Comparison of ENCODE assay signal across 8 cellular contexts in the genomic region with DNA sequence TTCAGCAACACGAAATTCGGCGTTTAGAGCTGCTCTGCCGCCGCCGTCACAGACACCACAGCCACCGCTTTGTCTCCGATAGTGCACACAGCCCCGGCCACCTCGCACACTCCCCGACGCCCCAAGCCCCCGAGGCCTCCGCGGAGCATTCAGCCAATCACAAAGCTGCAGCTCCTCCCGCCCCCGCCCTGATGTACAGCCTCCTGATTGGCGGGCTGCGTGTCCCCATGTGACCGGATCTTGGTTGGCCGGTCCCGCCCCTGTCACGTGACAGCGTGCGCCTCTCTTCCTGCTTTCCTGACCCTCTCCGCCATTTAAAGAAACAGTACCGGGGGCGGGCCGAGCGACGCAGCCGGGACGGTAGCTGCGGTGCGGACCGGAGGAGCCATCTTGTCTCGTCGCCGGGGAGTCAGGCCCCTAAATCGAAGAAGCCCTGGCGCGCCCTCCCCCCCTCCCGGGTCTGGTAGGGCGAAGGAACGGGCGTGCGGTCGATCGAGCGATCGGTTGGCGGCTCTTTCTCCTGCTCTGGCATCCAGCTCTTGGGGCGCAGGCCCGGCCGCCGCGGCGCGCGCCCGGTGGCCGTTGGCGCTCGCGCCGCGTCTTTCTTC. TPM values are rescaled to one million over a fixed set of nuclear protein-coding genes. Genes with fewer than 3 reads are reported as not detected.
DNase-seq lines count a peak whose midpoint lies in the region; ATAC-seq and TF ChIP-seq lines count a peak whose summit lies in the region.

Gene TUG1, plus strand, starts transcription at position 342 of the 608 bp plus-strand sequence.

- peak within 1 kb of the TSS; percentile 94 for H3K27ac Mint-ChIP-seq in activated naive CD4-positive, alpha-beta T cell treated with anti-CD3 and anti-CD28 coated beads, Interleukin-2, amount 10 ng/mL, durations not matched to agents 7 days and 5 days

- DNase-seq in GF-D8 (lab: John Stamatoyannopoulos, UW) (peak; percentile 92), HFF-Myc (ENCODE audit: extremely low read depth, low read depth) (peak; percentile 87), NAMALWA (ENCODE audit: low spot score) (peak; percentile 98), SK-N-DZ (ENCODE audit: low spot score) (peak; percentile 98), substantia nigra (lab: John Stamatoyannopoulos, UW) (peak; percentile 90 to 98 (median 96))
- DNase-seq in activated naive CD4-positive, alpha-beta T cell treated with anti-CD3 and anti-CD28 coated beads, Interleukin-2, amount 10 ng/mL, durations not matched to agents 7 days and 5 days: peak; percentile 98

- CTCF ChIA-PET in activated naive CD4-positive, alpha-beta T cell treated with anti-CD3 and anti-CD28 coated beads, Interleukin-2, amount 10 ng/mL, durations not matched to agents 7 days and 5 days (lab: Charles Lee): interaction anchor here (0.6 kb wide), 2 partner anchors 23 to 116 kb away, joined by 3 read pairs; no protein-coding TSS in a partner anchor

- H3K9me3 ChIP-seq in gastroesophageal sphincter (peaks cover 0 to 36% (median 0%) of the 10 kb centered on the region in 3 donors), neutrophil (no peaks in the 10 kb centered on the region)

- H3K27ac ChIP-seq in gastroesophageal sphincter: peak within 1 kb of the TSS; percentile 67 to 97 (median 96)
- H3K27ac ChIP-seq in neutrophil: peak within 1 kb of the TSS; percentile 97
- peak within 1 kb of the TSS; percentile 83 for H3K27ac ChIP-seq in substantia nigra (ENCODE audit: low read depth, low read length, poor library complexity, severe bottlenecking)

- peak; percentile 97 for ATAC-seq in gastroesophageal sphincter

- no peak for TF ChIP-seq CTCF in HFF-Myc (IDR thresholded peaks at IDR 0.05; ENCODE audit: low read depth, low read length, missing control alignments)
- peak in 2 of 4 experiments; percentile 24 to 36 for TF ChIP-seq CTCF in gastroesophageal sphincter (IDR thresholded peaks at IDR 0.05)
- peak; percentile 21 for TF ChIP-seq CTCF in neutrophil (IDR thresholded peaks at IDR 0.05)

- H3K27me3 ChIP-seq in gastroesophageal sphincter (no peaks in the 10 kb centered on the region), neutrophil (no peaks in the 10 kb centered on the region)

- H3K36me3 ChIP-seq in gastroesophageal sphincter: peaks cover 3 to 30% of the 10 kb centered on the region in 2 donors
- H3K36me3 ChIP-seq in neutrophil: peaks cover 26% of the 10 kb centered on the region

- H3K4me3 Mint-ChIP-seq in activated naive CD4-positive, alpha-beta T cell treated with anti-CD3 and anti-CD28 coated beads, Interleukin-2, amount 10 ng/mL, durations not matched to agents 7 days and 5 days: peak within 1 kb of the TSS; percentile 82

- peaks cover 73% of the 10 kb centered on the region for H3K4me1 Mint-ChIP-seq in activated naive CD4-positive, alpha-beta T cell treated with anti-CD3 and anti-CD28 coated beads, Interleukin-2, amount 10 ng/mL, durations not matched to agents 7 days and 5 days

- TF ChIP-seq EP300 in gastroesophageal sphincter (IDR thresholded peaks at IDR 0.05): no peak

- peaks cover 80% of the 10 kb centered on the region for H3K36me3 Mint-ChIP-seq in activated naive CD4-positive, alpha-beta T cell treated with anti-CD3 and anti-CD28 coated beads, Interleukin-2, amount 10 ng/mL, durations not matched to agents 7 days and 5 days

- no CpG with 5 or more reads among the region's 67 CpGs for WGBS in gastroesophageal sphincter (ENCODE audit: low coverage in 1 of 2), 2 donors

- H3K9me3 Mint-ChIP-seq in activated naive CD4-positive, alpha-beta T cell treated with anti-CD3 and anti-CD28 coated beads, Interleukin-2, amount 10 ng/mL, durations not matched to agents 7 days and 5 days: peaks cover 44% of the 10 kb centered on the region

- peak within 1 kb of the TSS; percentile 62 for H3K4me3 ChIP-seq in HFF-Myc (replicated peaks; ENCODE audit: low read depth, low read length)
- H3K4me3 ChIP-seq in gastroesophageal sphincter: peak within 1 kb of the TSS; percentile 41 to 83
- H3K4me3 ChIP-seq in neutrophil (ENCODE audit: low read depth in 1 of 2, low read length in 1 of 2): peak within 1 kb of the TSS; percentile 68 to 80

- TF ChIP-seq POLR2A in gastroesophageal sphincter (IDR thresholded peaks at IDR 0.05): peak; percentile 57 to 82

- H3K4me1 ChIP-seq in gastroesophageal sphincter (peaks cover 0 to 41% (median 5%) of the 10 kb centered on the region in 3 donors), neutrophil (ENCODE audit: control insufficient read depth in 1 of 2, insufficient read depth in 1 of 2, low read depth in 1 of 2, low read length in 1 of 2) (peaks cover 34 to 35% of the 10 kb centered on the region in 2 experiments)

- peaks cover 5% of the 10 kb centered on the region for H3K27me3 Mint-ChIP-seq in activated naive CD4-positive, alpha-beta T cell treated with anti-CD3 and anti-CD28 coated beads, Interleukin-2, amount 10 ng/mL, durations not matched to agents 7 days and 5 days

RNA-seq across cellular contexts. Expression of gene TUG1, which starts in this region (rescaled TPM):
- 91.1 and 93.4 TPM in 2 replicates for polyA plus RNA-seq in SK-N-DZ (2014; cell fraction: cytosol; rRNA removed)
- polyA plus RNA-seq in SK-N-DZ (2014; cell fraction: nucleus; rRNA removed): 166 and 276 TPM in 2 replicates
- total RNA-seq in gastroesophageal sphincter: 10 to 100 TPM; 53.8 to 89.8 (median 66.1) TPM

Comparison
In these comparisons a context has a peak if more than half of its experiments do, and no peak if none do; other contexts are left out.
1. Peak in every context shown above with its lines: DNase-seq, ATAC-seq, H3K4me3 ChIP-seq and H3K27ac ChIP-seq.